ENCODE assay signal across 22 cellular contexts in genomic region chr14:94702629-94703028, GRCh38.
"Had no signal": no experiment of that assay in that cellular context is flagged by ENCODE, and none has a peak within 500 bp of the region (broad histone marks: within the 10 kb centered on the region; RNA-seq: fewer than 3 reads in every experiment).

No MANE protein-coding gene starts in this region.

- H3K4me1 ChIP-seq: body of pancreas, psoas muscle, right atrium auricular region had no signal

- H3K27ac ChIP-seq: body of pancreas, ovary, psoas muscle, right atrium auricular region had no signal

- ATAC-seq: activated CD8-positive, alpha-beta T cell treated with anti-CD3 and anti-CD28 coated beads, Interleukin-2, amount 10 ng/mL, durations not matched to agents 7 days and 5 days; body of pancreas; left lobe of liver; natural killer cell; psoas muscle had no signal

- DNase-seq: activated CD4-positive, alpha-beta T cell treated with anti-CD3 and anti-CD28 coated beads for 1 hour; activated CD4-positive, alpha-beta T cell treated with anti-CD3 and anti-CD28 coated beads, Interleukin-2, amount 50 U/mL, for 1 hour; activated CD8-positive, alpha-beta T cell treated with anti-CD3 and anti-CD28 coated beads, Interleukin-2, amount 10 ng/mL, durations not matched to agents 7 days and 5 days; activated gamma-delta T cell treated with Interleukin-2 at 50 U/mL for 16 hours; anterior cingulate cortex; body of pancreas; central memory CD4-positive, alpha-beta T cell; dermis blood vessel endothelial cell; effector CD8-positive, alpha-beta T cell; kidney; natural killer cell; ovary; psoas muscle; stimulated activated CD4-positive, alpha-beta T cell treated with anti-CD3 and anti-CD28 coated beads, Interleukin-4, amount 100 ng/mL, for 24 hours; stimulated activated naive CD4-positive, alpha-beta T cell treated with Interleukin-2 at 50 U/mL for 16 hours; T-helper 1 cell had no signal

- H3K9me3 ChIP-seq: body of pancreas, ovary, psoas muscle, right atrium auricular region had no signal

- H3K4me3 Mint-ChIP-seq: activated CD8-positive, alpha-beta T cell treated with anti-CD3 and anti-CD28 coated beads, Interleukin-2, amount 10 ng/mL, durations not matched to agents 7 days and 5 days; activated naive CD4-positive, alpha-beta T cell treated with anti-CD3 and anti-CD28 coated beads, Interleukin-2, amount 50 U/mL, for 24 hours; activated T-helper 1 cell treated with anti-CD3 and anti-CD28 coated beads, Interleukin-12 subunit alpha, Interleukin-12 subunit beta, Interleukin-2, Interleukin-4 antibody, amounts not matched to agents 30 ng/mL and 10 ng/mL and 1 ng/mL, durations not matched to agents 14 hours and 24 hours and 36 hours; mesothelial cell of epicardium; natural killer cell had no signal

- H3K36me3 ChIP-seq: ovary, right atrium auricular region had no signal

- H3K4me1 Mint-ChIP-seq: activated naive CD4-positive, alpha-beta T cell treated with anti-CD3 and anti-CD28 coated beads, Interleukin-2, amount 50 U/mL, for 24 hours; mesothelial cell of epicardium; natural killer cell had no signal

- H3K4me3 ChIP-seq: body of pancreas, lung, ovary, psoas muscle, right atrium auricular region had no signal

- H3K27me3 ChIP-seq: body of pancreas, ovary, right atrium auricular region had no signal

- H3K9me3 Mint-ChIP-seq: activated naive CD4-positive, alpha-beta T cell treated with anti-CD3 and anti-CD28 coated beads, Interleukin-2, amount 50 U/mL, for 24 hours; activated T-helper 1 cell treated with anti-CD3 and anti-CD28 coated beads, Interleukin-12 subunit alpha, Interleukin-12 subunit beta, Interleukin-2, Interleukin-4 antibody, amounts not matched to agents 30 ng/mL and 10 ng/mL and 1 ng/mL, durations not matched to agents 14 hours and 24 hours and 36 hours; mesothelial cell of epicardium; natural killer cell had no signal

- H3K36me3 Mint-ChIP-seq: activated naive CD4-positive, alpha-beta T cell treated with anti-CD3 and anti-CD28 coated beads, Interleukin-2, amount 50 U/mL, for 24 hours; mesothelial cell of epicardium; natural killer cell had no signal

- H3K27ac Mint-ChIP-seq: activated CD8-positive, alpha-beta T cell treated with anti-CD3 and anti-CD28 coated beads, Interleukin-2, amount 10 ng/mL, durations not matched to agents 7 days and 5 days; activated naive CD4-positive, alpha-beta T cell treated with anti-CD3 and anti-CD28 coated beads, Interleukin-2, amount 50 U/mL, for 24 hours; activated T-helper 1 cell treated with anti-CD3 and anti-CD28 coated beads, Interleukin-12 subunit alpha, Interleukin-12 subunit beta, Interleukin-2, Interleukin-4 antibody, amounts not matched to agents 30 ng/mL and 10 ng/mL and 1 ng/mL, durations not matched to agents 14 hours and 24 hours and 36 hours; mesothelial cell of epicardium; natural killer cell had no signal
